In genomic region chr6:17728551-17729222, GRCh38 we compare ENCODE assay signal across 22 cellular contexts. TPM values are rescaled to one million over a fixed set of nuclear protein-coding genes. Genes with fewer than 3 reads are reported as not detected.
DNase-seq lines count a peak whose midpoint lies in the region; ATAC-seq and TF ChIP-seq lines count a peak whose summit lies in the region.
"Had no signal": no experiment of that assay in that cellular context is flagged by ENCODE, and none has a peak within 500 bp of the region (broad histone marks: within the 10 kb centered on the region; RNA-seq: fewer than 3 reads in every experiment).

No MANE protein-coding gene starts in this region.

- H3K36me3 ChIP-seq in heart left ventricle (no peaks in the 10 kb centered on the region), esophagus squamous epithelium (no peaks in the 10 kb centered on the region)
- H3K36me3 ChIP-seq: BE2C; BLaER1 treated with 17β-estradiol and CSF1 and Interleukin-3, amounts not matched to agents 10 nM and 100 nM had no signal

- peak; percentile 64 for ATAC-seq in stimulated activated naive CD8-positive, alpha-beta T cell treated with anti-CD3 and anti-CD28 coated beads, Interleukin-15, amount 100 ng/mL, for 72 hours
- ATAC-seq in stimulated activated naive CD8-positive, alpha-beta T cell treated with anti-CD3 and anti-CD28 coated beads, Interleukin-15, Interleukin-2, amounts not matched to agents 100 U/mL and 50 U/mL, for 24 hours: no peak
- ATAC-seq in omental fat pad (ENCODE audit: low FRiP score) (peak; percentile 44), GM21737 (IDR thresholded peaks at IDR 0.05; ENCODE audit: unreplicated experiment) (no peak), heart left ventricle (no peak)
- ATAC-seq: A549 had no signal

- H3K4me1 ChIP-seq in heart left ventricle (peaks cover 0 to 13% (median 9%) of the 10 kb centered on the region in 12 donors), esophagus squamous epithelium (peaks cover 0 to 7% (median 0%) of the 10 kb centered on the region in 3 donors)
- H3K4me1 ChIP-seq: A549 had no signal

- DNase-seq in stimulated activated naive CD8-positive, alpha-beta T cell treated with anti-CD3 and anti-CD28 coated beads, Interleukin-15, amount 100 ng/mL, for 72 hours: no peak
- no peak for DNase-seq in stimulated activated naive CD8-positive, alpha-beta T cell treated with anti-CD3 and anti-CD28 coated beads, Interleukin-15, Interleukin-2, amounts not matched to agents 100 U/mL and 50 U/mL, for 24 hours
- no peak for DNase-seq in epithelial cell of prostate (ENCODE audit: low read depth, low spot score)
- DNase-seq in omental fat pad (ENCODE audit: low spot score): no peak
- no peak for DNase-seq in heart left ventricle
- DNase-seq in esophagus squamous epithelium (lab: John Stamatoyannopoulos, UW): no peak
- DNase-seq: 8988T; ACHN; AML-193; BE2C; CD4-positive, alpha-beta T cell; CD8-positive, alpha-beta memory T cell; DMS 273 treated with DMSO at 0.1 percent for 48 hours; DMS79; EL; GF-D8; H7 had no signal

- no peak overlapping the region for H3K4me3 ChIP-seq in heart left ventricle
- H3K4me3 ChIP-seq in esophagus squamous epithelium: no peak overlapping the region
- H3K4me3 ChIP-seq: A549; BLaER1 treated with 17β-estradiol and CSF1 and Interleukin-3, amounts not matched to agents 10 nM and 100 nM; GM23248 had no signal

- WGBS in heart left ventricle, 4 donors: 95 to 97% (median 96%) methylated on average over 28 to 49 of the region's 49 CpGs
- 97% methylated on average over 13 of the region's 49 CpGs; no CpG with 5 or more reads in 1 of the 2 donors for WGBS in esophagus squamous epithelium, 2 donors

- H3K27me3 Mint-ChIP-seq in stimulated activated naive CD8-positive, alpha-beta T cell treated with anti-CD3 and anti-CD28 coated beads, Interleukin-15, amount 100 ng/mL, for 72 hours: no peaks in the 10 kb centered on the region
- H3K27me3 Mint-ChIP-seq: CD4-positive, alpha-beta T cell had no signal

- no peaks in the 10 kb centered on the region for H3K9me3 Mint-ChIP-seq in stimulated activated naive CD8-positive, alpha-beta T cell treated with anti-CD3 and anti-CD28 coated beads, Interleukin-15, amount 100 ng/mL, for 72 hours
- H3K9me3 Mint-ChIP-seq: CD4-positive, alpha-beta T cell; CD8-positive, alpha-beta memory T cell had no signal

- H3K27ac ChIP-seq in epithelial cell of prostate: peak overlapping the region; percentile 70
- no peak overlapping the region for H3K27ac ChIP-seq in heart left ventricle
- H3K27ac ChIP-seq in esophagus squamous epithelium: peak overlapping the region in 1 of 4 donors; percentile 83
- H3K27ac ChIP-seq: A549; BLaER1 treated with 17β-estradiol and CSF1 and Interleukin-3, amounts not matched to agents 10 nM and 100 nM; GM23248 had no signal

- intact Hi-C loops in heart left ventricle (cut with DNase I) (no loop called here), esophagus squamous epithelium (cut with DNase I) (no loop called here)

- H3K4me1 Mint-ChIP-seq in stimulated activated naive CD8-positive, alpha-beta T cell treated with anti-CD3 and anti-CD28 coated beads, Interleukin-15, amount 100 ng/mL, for 72 hours: no peaks in the 10 kb centered on the region
- H3K4me1 Mint-ChIP-seq: CD8-positive, alpha-beta memory T cell had no signal

- H3K27ac Mint-ChIP-seq in stimulated activated naive CD8-positive, alpha-beta T cell treated with anti-CD3 and anti-CD28 coated beads, Interleukin-15, amount 100 ng/mL, for 72 hours: no peak overlapping the region
- H3K27ac Mint-ChIP-seq: CD14-positive monocyte; CD4-positive, alpha-beta T cell; CD8-positive, alpha-beta memory T cell had no signal

- TF ChIP-seq CTCF in omental fat pad (IDR thresholded peaks at IDR 0.05): no peak
- TF ChIP-seq CTCF in heart left ventricle (IDR thresholded peaks at IDR 0.05): no peak
- TF ChIP-seq CTCF in esophagus squamous epithelium (IDR thresholded peaks at IDR 0.05): no peak

- TF ChIP-seq POLR2A in heart left ventricle (IDR thresholded peaks at IDR 0.05) (no peak), esophagus squamous epithelium (IDR thresholded peaks at IDR 0.05) (no peak)

- H3K9me3 ChIP-seq in heart left ventricle (no peaks in the 10 kb centered on the region), esophagus squamous epithelium (no peaks in the 10 kb centered on the region)
- H3K9me3 ChIP-seq: A549, BE2C had no signal

- no peak overlapping the region for H3K4me3 Mint-ChIP-seq in stimulated activated naive CD8-positive, alpha-beta T cell treated with anti-CD3 and anti-CD28 coated beads, Interleukin-15, amount 100 ng/mL, for 72 hours
- H3K4me3 Mint-ChIP-seq: CD14-positive monocyte; CD4-positive, alpha-beta T cell; CD8-positive, alpha-beta memory T cell had no signal

- H3K27me3 ChIP-seq in heart left ventricle (no peaks in the 10 kb centered on the region), esophagus squamous epithelium (no peaks in the 10 kb centered on the region)
- H3K27me3 ChIP-seq: BE2C; BLaER1 treated with 17β-estradiol and CSF1 and Interleukin-3, amounts not matched to agents 10 nM and 100 nM had no signal

RNA-seq across cellular contexts. Expression of gene NUP153, which starts 22.0 kb away (rescaled TPM):
- total RNA-seq in omental fat pad: 10 to 100 TPM; 32.7 to 80.6 (median 44.0) TPM
- total RNA-seq in heart left ventricle: 10 to 100 TPM; 19.5 to 31.7 (median 28.1) TPM
- 10 to 100 TPM in 1 of 2 donors, 1 to 10 TPM in 1; 3.7 to 13.0 TPM for polyA plus RNA-seq in heart left ventricle
- total RNA-seq in esophagus squamous epithelium: 10 to 100 TPM; 27.7 to 49.4 (median 40.6) TPM

Comparison
In these comparisons a context has a peak if more than half of its experiments do, and no peak if none do; other contexts are left out.
1. ATAC-seq: peak in stimulated activated naive CD8-positive, alpha-beta T cell treated with anti-CD3 and anti-CD28 coated beads, Interleukin-15, amount 100 ng/mL, for 72 hours (single experiment) and omental fat pad (single experiment); none in stimulated activated naive CD8-positive, alpha-beta T cell treated with anti-CD3 and anti-CD28 coated beads, Interleukin-15, Interleukin-2, amounts not matched to agents 100 U/mL and 50 U/mL, for 24 hours (single experiment), GM21737 (single experiment) and heart left ventricle (0 of 4).